In the genomic region with DNA sequence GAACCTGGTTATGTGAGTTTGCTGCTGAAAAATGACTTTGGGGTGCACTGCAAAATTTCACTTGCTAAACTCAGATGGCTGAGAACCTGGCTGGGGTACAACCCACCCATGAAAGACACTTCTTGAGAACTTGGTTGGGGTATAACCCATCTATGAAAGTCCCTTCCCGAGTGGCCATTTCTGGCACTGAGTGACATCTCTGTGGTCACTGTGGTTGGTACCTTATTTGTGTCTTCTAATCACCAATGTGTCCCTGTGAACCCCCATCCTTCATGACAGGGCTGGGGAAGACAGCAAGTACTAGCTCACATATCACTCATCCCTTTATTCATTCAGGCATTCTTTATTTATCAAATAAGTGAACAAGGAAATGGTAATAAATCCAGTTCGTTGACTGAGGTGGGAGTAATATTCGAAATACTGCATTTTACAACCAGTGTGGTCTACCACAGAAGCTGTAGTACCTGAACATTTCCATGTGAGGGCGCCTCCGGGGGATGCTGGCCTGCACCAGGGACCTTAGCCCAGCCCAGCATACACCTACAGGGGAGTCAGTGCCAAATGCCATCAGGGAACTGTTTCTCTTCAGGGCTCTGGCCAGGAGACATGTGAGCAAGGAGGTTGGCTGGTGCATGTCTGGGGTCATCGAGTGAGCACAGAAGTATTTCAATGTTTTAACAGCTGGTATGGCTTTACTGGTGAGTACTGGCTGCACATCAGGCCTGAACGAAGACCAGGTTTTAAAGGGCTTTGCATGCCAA, we compare ENCODE assay signal across 9 cellular contexts.
DNase-seq lines count a peak whose midpoint lies in the region; ATAC-seq and TF ChIP-seq lines count a peak whose summit lies in the region.
"Had no signal": no experiment of that assay in that cellular context is flagged by ENCODE, and none has a peak within 500 bp of the region (broad histone marks: within the 10 kb centered on the region; RNA-seq: fewer than 3 reads in every experiment).

No MANE protein-coding gene starts in this region.

- ATAC-seq in left ventricle myocardium superior, result peak; percentile 36
- no peak for ATAC-seq in Right ventricle myocardium inferior
- peak; percentile 33 for ATAC-seq in esophagus mucosa
- peak; percentile 51 for ATAC-seq in upper lobe of right lung
- no peak for ATAC-seq in upper lobe of left lung (ENCODE audit: low FRiP score in 2 of 2)
- no peak for ATAC-seq in HG02870 (IDR thresholded peaks at IDR 0.05; ENCODE audit: unreplicated experiment)
- no peak for ATAC-seq in GM19467 (IDR thresholded peaks at IDR 0.05; ENCODE audit: unreplicated experiment)

- H3K27ac ChIP-seq in upper lobe of right lung, result no peak overlapping the region
- no peak overlapping the region for H3K27ac ChIP-seq in upper lobe of left lung
- H3K27ac ChIP-seq: SJSA1 had no signal

- no peaks in the 10 kb centered on the region for H3K9me3 ChIP-seq in upper lobe of right lung
- no peaks in the 10 kb centered on the region for H3K9me3 ChIP-seq in upper lobe of left lung
- H3K9me3 ChIP-seq: SJSA1 had no signal

- WGBS in upper lobe of left lung, 2 donors, result 63 to 64% methylated on average over 7 of the region's 7 CpGs

- H3K4me3 ChIP-seq in upper lobe of right lung, result no peak overlapping the region
- no peak overlapping the region for H3K4me3 ChIP-seq in upper lobe of left lung
- H3K4me3 ChIP-seq: SJSA1 had no signal

- TF ChIP-seq POLR2A in upper lobe of left lung (IDR thresholded peaks at IDR 0.05), result no peak

- TF ChIP-seq EP300 in upper lobe of left lung (IDR thresholded peaks at IDR 0.05), result no peak

- H3K27me3 ChIP-seq in upper lobe of right lung (no peaks in the 10 kb centered on the region), upper lobe of left lung (no peaks in the 10 kb centered on the region)
- H3K27me3 ChIP-seq: SJSA1 had no signal

- TF ChIP-seq CTCF in upper lobe of right lung (IDR thresholded peaks at IDR 0.05) (peak; percentile 38), upper lobe of left lung (IDR thresholded peaks at IDR 0.05) (peak in 3 of 6 experiments; percentile 13 to 41 (median 33))

- H3K36me3 ChIP-seq in upper lobe of right lung (no peaks in the 10 kb centered on the region), upper lobe of left lung (no peaks in the 10 kb centered on the region)
- H3K36me3 ChIP-seq: SJSA1 had no signal

- H3K4me1 ChIP-seq in upper lobe of right lung (no peaks in the 10 kb centered on the region), upper lobe of left lung (peaks cover 0 to 6% (median 0%) of the 10 kb centered on the region in 4 donors)
- H3K4me1 ChIP-seq: SJSA1 had no signal

- no peak for DNase-seq in left ventricle myocardium superior
- no peak for DNase-seq in Right ventricle myocardium inferior (ENCODE audit: missing footprints)
- peak; percentile 34 for DNase-seq in NCI-H2196 treated with DMSO at 0.1 percent for 48 hours (lab: John Stamatoyannopoulos, UW; ENCODE audit: unreplicated experiment)
- DNase-seq in upper lobe of right lung, result no peak
- DNase-seq in upper lobe of left lung, result no peak

- intact Hi-C loops in left ventricle myocardium superior (cut with micrococcal nuclease) (no loop called here), Right ventricle myocardium inferior (cut with DNase I) (no loop called here), upper lobe of right lung (cut with DNase I) (no loop called here)

Comparison
In these comparisons a context has a peak if more than half of its experiments do, and no peak if none do; other contexts are left out.
1. ATAC-seq: peak in left ventricle myocardium superior (single experiment), esophagus mucosa (single experiment) and upper lobe of right lung (single experiment); none in Right ventricle myocardium inferior (single experiment), upper lobe of left lung (0 of 2), HG02870 (single experiment) and GM19467 (single experiment).